ENCODE assay signal across 25 cellular contexts in genomic region chr5:123359454-123359853, GRCh38.
DNase-seq lines count a peak whose midpoint lies in the region; ATAC-seq, FAIRE-seq and TF ChIP-seq lines count a peak whose summit lies in the region.
"Had no signal": no experiment of that assay in that cellular context is flagged by ENCODE, and none has a peak within 500 bp of the region (broad histone marks: within the 10 kb centered on the region; RNA-seq: fewer than 3 reads in every experiment).

No MANE protein-coding gene starts in this region.

- no peak overlapping the region for H2AK9ac ChIP-seq in IMR-90 (replicated peaks; ENCODE audit: low read depth, low read length, poor library complexity)

- H2AK5ac ChIP-seq in IMR-90 (ENCODE audit: low read depth, low read length): no peak overlapping the region

- no peaks in the 10 kb centered on the region for H3K79me1 ChIP-seq in IMR-90 (ENCODE audit: low read depth in 1 of 2, low read length in 2 of 2)

- no peak overlapping the region for H3K23ac ChIP-seq in IMR-90 (ENCODE audit: low read depth, low read length)

- CTCF ChIA-PET in IMR-90 (lab: Yijun Ruan, JAX): interaction anchor here (1.0 to 1.2 kb wide), 2 partner anchors 10 to 12 kb away, joined by 3 read pairs; no protein-coding TSS in a partner anchor
- CTCF ChIA-PET in GM12878 (lab: Yijun Ruan, JAX): interaction anchor here (1.0 to 1.9 kb wide), 4 partner anchors 9 to 251 kb away, joined by 3 to 6 read pairs (median 4); no protein-coding TSS in a partner anchor

- H3K4ac ChIP-seq in IMR-90 (ENCODE audit: low read depth, low read length): no peak overlapping the region

- dilution Hi-C loops in IMR-90 (cut with HindIII; ENCODE audit: low sequenced_read_pairs, unreplicated experiment): no loop called here

- H3K14ac ChIP-seq in IMR-90 (replicated peaks; ENCODE audit: low read depth, low read length): no peak overlapping the region

- no peak overlapping the region for H4K5ac ChIP-seq in IMR-90 (ENCODE audit: low read depth, low read length)

- TF ChIP-seq POLR2A in IMR-90 (IDR thresholded peaks at IDR 0.05; ENCODE audit: low read depth, low read length) (no peak), GM12878 (IDR thresholded peaks at IDR 0.05; ENCODE audit: low read depth, low read length) (no peak)

- H3K4me3 ChIP-seq in IMR-90 (ENCODE audit: insufficient read depth, low read depth, low read length) (no peak overlapping the region), GM12878 (no peak overlapping the region), muscle layer of colon (ENCODE audit: low read depth in 1 of 2, low read length in 2 of 2) (no peak overlapping the region)
- H3K4me3 ChIP-seq: ovary, PC-9, spleen, thoracic aorta had no signal

- no peak overlapping the region for H2BK15ac ChIP-seq in IMR-90 (ENCODE audit: low read depth, low read length)

- BruUV-seq in IMR-90 (replicated peaks; lab: Mats Ljungman, UMichigan) (no TSS peak), GM12878 (replicated peaks; lab: Mats Ljungman, UMichigan) (no TSS peak)

- no peak overlapping the region for H4K8ac ChIP-seq in IMR-90 (ENCODE audit: low read depth in 2 of 2, low read length in 2 of 2)

- no peaks in the 10 kb centered on the region for H3K27me3 ChIP-seq in IMR-90 (ENCODE audit: control insufficient read depth, insufficient read depth, low read length)
- no peaks in the 10 kb centered on the region for H3K27me3 ChIP-seq in GM12878 (replicated peaks in 1 of 2; ENCODE audit: control insufficient read depth in 2 of 2, insufficient read depth in 2 of 2, low read length in 1 of 2)
- H3K27me3 ChIP-seq in muscle layer of colon (ENCODE audit: control insufficient read depth in 1 of 2, insufficient read depth in 2 of 2, low read length in 2 of 2): no peaks in the 10 kb centered on the region
- H3K27me3 ChIP-seq: ovary, spleen had no signal

- no peak overlapping the region for H3K56ac ChIP-seq in IMR-90 (ENCODE audit: extremely low read depth, insufficient read depth, low read length)

- RAD21 ChIA-PET in GM12878 (lab: Charles Lee; ENCODE audit: unreplicated experiment): no interaction called here

- no peaks in the 10 kb centered on the region for H3K4me1 ChIP-seq in IMR-90 (ENCODE audit: control insufficient read depth, insufficient read depth, low read length)
- H3K4me1 ChIP-seq in GM12878 (ENCODE audit: control insufficient read depth, insufficient read depth, low read length): no peaks in the 10 kb centered on the region
- H3K4me1 ChIP-seq in muscle layer of colon (ENCODE audit: insufficient read depth, low read length): peaks cover 51% of the 10 kb centered on the region

- intact Hi-C loops in IMR-90 (cut with micrococcal nuclease) (no loop called here), GM12878 (cut with micrococcal nuclease; ENCODE audit: unreplicated experiment) (no loop called here), posterior vena cava (cut with DNase I) (no loop called here), Right ventricle myocardium inferior (cut with DNase I) (no loop called here)

- FAIRE-seq in GM12878 (lab: Jason Lieb, UNC): no peak
- FAIRE-seq: G401.6 had no signal

- POLR2A ChIA-PET in IMR-90 (lab: Charles Lee; ENCODE audit: unreplicated experiment): no interaction called here
- POLR2A ChIA-PET in GM12878 (lab: Charles Lee): no interaction called here

- DNase-seq in IMR-90: no peak
- no peak for DNase-seq in GM12878 (ENCODE audit: low read depth, low spot score)
- no peak for DNase-seq in posterior vena cava (ENCODE audit: low spot score)
- DNase-seq in Right ventricle myocardium inferior (ENCODE audit: missing footprints): no peak
- DNase-seq in HT-29 (ENCODE audit: low spot score): no peak
- DNase-seq: activated CD4-positive, alpha-beta T cell treated with anti-CD3 and anti-CD28 coated beads for 4 hours; amygdala; C1 segment of cervical spinal cord; GOT3; hypothalamus; NCI-H146; NCI-H2107; NCI-H345; NCI-H69; ovary; PC-9; SK-N-SH; spleen; stimulated activated CD4-positive, alpha-beta T cell treated with anti-CD3 and anti-CD28 coated beads, Interleukin-2, amount 100 ng/mL, for 24 hours; T-helper 2 cell had no signal

- SMC1A ChIA-PET in GM12878 (lab: Charles Lee; ENCODE audit: uncharacterized antibody, unreplicated experiment): interaction anchor here (1.0 to 1.8 kb wide), 3 partner anchors 12 to 251 kb away, joined by 3 to 6 read pairs (median 3); no protein-coding TSS in a partner anchor

- H4K91ac ChIP-seq in IMR-90 (ENCODE audit: insufficient read depth, low read depth, low read length): no peak overlapping the region

- no peak overlapping the region for H2BK20ac ChIP-seq in IMR-90 (ENCODE audit: low read depth, low read length)

- H4K20me1 ChIP-seq in IMR-90 (ENCODE audit: insufficient read depth, low read length) (no peaks in the 10 kb centered on the region), GM12878 (ENCODE audit: control insufficient read depth, insufficient read depth) (no peaks in the 10 kb centered on the region)

- no peak overlapping the region for H3K9ac ChIP-seq in IMR-90 (ENCODE audit: low read depth, low read length)
- no peak overlapping the region for H3K9ac ChIP-seq in GM12878 (ENCODE audit: control insufficient read depth, insufficient read depth, low read length)
- H3K9ac ChIP-seq in muscle layer of colon (ENCODE audit: low read length): no peak overlapping the region
- H3K9ac ChIP-seq: SK-N-SH had no signal

- no CpG with 5 or more reads among the region's 2 CpGs for WGBS in IMR-90 (ENCODE audit: extremely low coverage in 2 of 2, insufficient read length in 1 of 2), 2 experiments
- 20% methylated on average over 2 of the region's 2 CpGs for WGBS in GM12878 (ENCODE audit: insufficient coverage, insufficient replicate concordance, low lambda C conversion rate, missing lambda C conversion rate)

- no peak overlapping the region for H2BK120ac ChIP-seq in IMR-90 (ENCODE audit: low read depth, low read length)

- no peaks in the 10 kb centered on the region for H3K79me2 ChIP-seq in GM12878 (ENCODE audit: control insufficient read depth, insufficient read depth, low read length)

- no peak for TF ChIP-seq EP300 in GM12878 (IDR thresholded peaks at IDR 0.05; ENCODE audit: borderline replicate concordance in 1 of 2, control insufficient read depth in 1 of 2, low read depth in 2 of 2, low read length in 2 of 2)

- H3K9me1 ChIP-seq in IMR-90 (ENCODE audit: insufficient read depth, low read length): no peaks in the 10 kb centered on the region

- H3K36me3 ChIP-seq in IMR-90 (ENCODE audit: control insufficient read depth, insufficient read depth, low read length): no peaks in the 10 kb centered on the region
- peaks cover 0 to 2% of the 10 kb centered on the region in 2 experiments; a peak in 1 of 4 replicates for H3K36me3 ChIP-seq in GM12878 (ENCODE audit: control insufficient read depth in 2 of 2, insufficient read depth in 2 of 2, low read length in 1 of 2)
- H3K36me3 ChIP-seq in muscle layer of colon (ENCODE audit: insufficient read depth, low read length): no peaks in the 10 kb centered on the region
- H3K36me3 ChIP-seq: ovary, thoracic aorta had no signal

- H2AFZ ChIP-seq in IMR-90 (replicated peaks; ENCODE audit: low read length, poor library complexity) (no peak overlapping the region), GM12878 (ENCODE audit: control insufficient read depth, low read depth, low read length) (no peak overlapping the region)
- H2AFZ ChIP-seq: PC-9 had no signal

- H2BK5ac ChIP-seq in IMR-90 (ENCODE audit: low read depth, low read length, poor library complexity, severe bottlenecking): peak overlapping the region; percentile 28

- ATAC-seq in IMR-90 (ENCODE audit: low read depth): no peak
- ATAC-seq in GM12878: no peak; the same call in 2 of the 3 replicates
- ATAC-seq in esophagus mucosa: no peak
- no peak for ATAC-seq in Right ventricle myocardium inferior
- ATAC-seq: activated naive CD4-positive, alpha-beta T cell treated with anti-CD3 and anti-CD28 coated beads, Interleukin-2, amount 50 U/mL, for 72 hours had no signal

- H3K4me2 ChIP-seq in IMR-90 (ENCODE audit: low read depth, low read length): no peak overlapping the region
- no peak overlapping the region for H3K4me2 ChIP-seq in GM12878 (ENCODE audit: control insufficient read depth, insufficient read depth)
- H3K4me2 ChIP-seq: PC-9, SK-N-SH had no signal

- TF ChIP-seq RAD21 in IMR-90 (IDR thresholded peaks at IDR 0.05; ENCODE audit: low read length): no peak
- TF ChIP-seq RAD21 in GM12878 (IDR thresholded peaks at IDR 0.05; ENCODE audit: insufficient read depth, low read depth, low read length): no peak

- H3K9me3 ChIP-seq in IMR-90 (ENCODE audit: control insufficient read depth, insufficient read depth, low read length) (no peaks in the 10 kb centered on the region), GM12878 (replicated peaks; ENCODE audit: control insufficient read depth, insufficient read depth, low read length) (no peaks in the 10 kb centered on the region), muscle layer of colon (ENCODE audit: low read length) (no peaks in the 10 kb centered on the region)
- H3K9me3 ChIP-seq: ovary, SK-N-SH, thoracic aorta had no signal

- H3K27ac ChIP-seq in IMR-90 (ENCODE audit: insufficient read depth, low read length) (peak overlapping the region; percentile 37; the same call in 1 of the 2 replicates), GM12878 (ENCODE audit: control insufficient read depth, insufficient read depth) (no peak overlapping the region), muscle layer of colon (ENCODE audit: low read depth, low read length) (peak overlapping the region; percentile 39)
- H3K27ac ChIP-seq: ovary, PC-9, spleen had no signal

- in situ Hi-C loops in IMR-90 (cut with MboI; ENCODE audit: low sequenced_read_pairs): no loop called here
- in situ Hi-C loops in GM12878 (cut with MboI): no loop called here

- no peak overlapping the region for H3K18ac ChIP-seq in IMR-90 (ENCODE audit: low read depth, low read length)

- TF ChIP-seq CTCF in IMR-90 (conservative IDR thresholded peaks at IDR 0.05; ENCODE audit: low read depth, low read length) (no peak), GM12878 (IDR thresholded peaks at IDR 0.05 in 2 of 3, conservative IDR thresholded peaks at IDR 0.05 in 1 of 3; ENCODE audit: control insufficient read depth in 2 of 3, extremely low read depth in 1 of 3, insufficient read depth in 1 of 3, low read depth in 3 of 3, low read length in 3 of 3) (no peak)

TF ChIP-seq in GM12878, 131 proteins besides CTCF, POLR2A, EP300 and RAD21:
- TF ChIP-seq SPI1 (IDR thresholded peaks at IDR 0.05; ENCODE audit: borderline replicate concordance, insufficient read depth, low read depth, low read length): peak; percentile 76
- 0 out of 2 replicates have a peak, but pooled peaks have one; percentile 18 for TF ChIP-seq MEF2A (IDR thresholded peaks at IDR 0.05; ENCODE audit: insufficient read depth, low read depth, low read length)
- TF ChIP-seq MAX (IDR thresholded peaks at IDR 0.05; ENCODE audit: low read depth, low read length): no peak
